Comparison of ENCODE assay signal across 9 cellular contexts in the genomic region with DNA sequence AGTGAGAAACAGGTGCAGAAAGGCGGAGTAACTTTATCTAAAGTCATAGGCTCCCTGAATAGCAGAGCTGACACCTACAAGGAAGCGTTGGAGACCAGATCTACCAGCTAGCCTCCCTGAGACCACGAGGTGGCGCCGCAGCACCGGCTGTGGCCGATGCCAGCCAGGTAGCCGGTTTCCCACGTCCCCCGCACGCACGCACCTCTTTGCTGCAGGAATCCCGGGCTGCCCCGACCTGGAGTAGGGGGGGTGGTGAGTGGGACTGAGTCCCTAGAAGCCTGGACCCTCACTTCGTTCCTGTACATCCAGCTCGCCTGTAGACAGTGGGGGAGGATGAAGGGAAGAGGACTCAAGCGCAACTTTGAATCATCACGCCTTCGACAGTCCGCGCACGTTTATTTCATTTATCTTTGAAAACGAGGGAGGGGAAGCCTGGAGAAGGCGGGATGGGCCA. TPM values are rescaled to one million over a fixed set of nuclear protein-coding genes. Genes with fewer than 3 reads are reported as not detected.
DNase-seq lines count a peak whose midpoint lies in the region; ATAC-seq and TF ChIP-seq lines count a peak whose summit lies in the region.
"Had no signal": no experiment of that assay in that cellular context is flagged by ENCODE, and none has a peak within 500 bp of the region (broad histone marks: within the 10 kb centered on the region; RNA-seq: fewer than 3 reads in every experiment).

No MANE protein-coding gene starts in this region.

- no peaks in the 10 kb centered on the region for H3K36me3 ChIP-seq in CD8-positive, alpha-beta memory T cell (ENCODE audit: insufficient read depth, low read length)
- no peaks in the 10 kb centered on the region for H3K36me3 ChIP-seq in liver (ENCODE audit: control insufficient read depth in 4 of 4, insufficient read depth in 3 of 4, low read depth in 1 of 4, low read length in 3 of 4)

- no peaks in the 10 kb centered on the region for H3K9me3 Mint-ChIP-seq in CD8-positive, alpha-beta memory T cell

- peak overlapping the region; percentile 66 for H3K4me3 ChIP-seq in CD8-positive, alpha-beta memory T cell (ENCODE audit: low read length)
- peak overlapping the region in 2 of 3 donors; percentile 31 to 43 for H3K4me3 ChIP-seq in liver (ENCODE audit: low read depth in 1 of 3, low read length in 3 of 3)

- peak; percentile 49 for ATAC-seq in HG02623 (IDR thresholded peaks at IDR 0.05; ENCODE audit: unreplicated experiment)
- no peak for ATAC-seq in GM18873 (IDR thresholded peaks at IDR 0.05; ENCODE audit: low FRiP score, unreplicated experiment)

- peaks cover 24 to 50% of the 10 kb centered on the region in 2 donors for H3K27me3 Mint-ChIP-seq in CD8-positive, alpha-beta memory T cell

- WGBS in liver = 1% methylated on average over 24 of the region's 24 CpGs

- POLR2A ChIA-PET in CD8-positive, alpha-beta memory T cell (lab: Charles Lee) = interaction anchor here (0.5 to 2.3 kb wide), 5 partner anchors 16 to 354 kb away, joined by 3 to 13 read pairs (median 6); partner anchors contain the start of genes GBF1 and NFKB2

- peaks cover 16 to 32% (median 23%) of the 10 kb centered on the region in 3 donors for H3K4me1 Mint-ChIP-seq in CD8-positive, alpha-beta memory T cell

- peaks cover 18% of the 10 kb centered on the region for H3K4me1 ChIP-seq in CD8-positive, alpha-beta memory T cell (ENCODE audit: insufficient read depth, low read length)
- peaks cover 14 to 31% (median 24%) of the 10 kb centered on the region in 4 donors for H3K4me1 ChIP-seq in liver (ENCODE audit: control insufficient read depth in 4 of 4, insufficient read depth in 4 of 4, low read length in 3 of 4)

- H3K9ac ChIP-seq in liver (ENCODE audit: low read depth in 1 of 2, low read length in 2 of 2) = peak overlapping the region in 1 of 2 donors; percentile 4

- CTCF ChIA-PET in CD8-positive, alpha-beta memory T cell (lab: Charles Lee) = interaction anchor here (0.6 to 11.9 kb wide), 45 partner anchors 10 to 382 kb away, joined by 3 to 327 read pairs (median 5); partner anchors contain the start of genes GBF1, NFKB2 and PITX3

- peak; percentile 92 for TF ChIP-seq CTCF in liver (IDR thresholded peaks at IDR 0.05; ENCODE audit: low read depth, low read length, missing input control)

- peaks cover 30% of the 10 kb centered on the region for H3K27me3 ChIP-seq in CD8-positive, alpha-beta memory T cell (ENCODE audit: insufficient read depth, low read length, poor library complexity, severe bottlenecking)
- peaks cover 0 to 16% (median 0%) of the 10 kb centered on the region in 4 donors for H3K27me3 ChIP-seq in liver (ENCODE audit: control insufficient read depth in 4 of 4, insufficient read depth in 4 of 4, low read length in 3 of 4)

- no peaks in the 10 kb centered on the region for H3K36me3 Mint-ChIP-seq in CD8-positive, alpha-beta memory T cell

- peak; percentile 98 to 99 for TF ChIP-seq RAD21 in liver (IDR thresholded peaks at IDR 0.05)

- H3K4me3 Mint-ChIP-seq in CD8-positive, alpha-beta memory T cell = peak overlapping the region; percentile 80 to 92 (median 85)

- H3K27ac Mint-ChIP-seq in CD8-positive, alpha-beta memory T cell = peak overlapping the region in 1 of 8 donors; percentile 78

- H3K9me3 ChIP-seq in CD8-positive, alpha-beta memory T cell (ENCODE audit: low read length) = no peaks in the 10 kb centered on the region
- H3K9me3 ChIP-seq in liver (ENCODE audit: control insufficient read depth in 4 of 4, low read length in 3 of 4) = no peaks in the 10 kb centered on the region

- DNase-seq in CD8-positive, alpha-beta memory T cell = peak; percentile 78 to 89 (median 81)
- DNase-seq in NCI-H748 (lab: John Stamatoyannopoulos, UW; ENCODE audit: unreplicated experiment) = peak; percentile 82
- peak; percentile 90 to 92 for DNase-seq in activated CD4-positive, alpha-beta T cell treated with anti-CD3 and anti-CD28 coated beads, Interleukin-2, amount 50 U/mL, for 48 hours
- peak; percentile 91 for DNase-seq in dermis blood vessel endothelial cell
- peak; percentile 85 to 88 for DNase-seq in stimulated activated CD4-positive, alpha-beta T cell treated with anti-CD3 and anti-CD28 coated beads, Interleukin-2, amount 100 ng/mL, for 48 hours

- no peak overlapping the region for H3K27ac ChIP-seq in CD8-positive, alpha-beta memory T cell (ENCODE audit: low read depth, low read length)
- no peak overlapping the region for H3K27ac ChIP-seq in liver (ENCODE audit: low read depth in 1 of 2, low read length in 2 of 2)

TF ChIP-seq in liver, 16 proteins besides CTCF, POLR2A, EP300 and RAD21:
- TF ChIP-seq NR2F2 (IDR thresholded peaks at IDR 0.05) (no peak), SP1 (IDR thresholded peaks at IDR 0.05) (no peak), GABPA (IDR thresholded peaks at IDR 0.05 in 1 of 2, conservative IDR thresholded peaks at IDR 0.05 in 1 of 2) (no peak), FOXA1 (IDR thresholded peaks at IDR 0.05) (no peak), JUND (IDR thresholded peaks at IDR 0.05) (no peak), YY1 (IDR thresholded peaks at IDR 0.05) (no peak), REST (IDR thresholded peaks at IDR 0.05) (no peak), HNF4A (conservative IDR thresholded peaks at IDR 0.05) (no peak), RXRA (IDR thresholded peaks at IDR 0.05) (no peak), FOXA2 (IDR thresholded peaks at IDR 0.05) (no peak), EGR1 (IDR thresholded peaks at IDR 0.05; ENCODE audit: low read depth in 2 of 2) (no peak), TAF1 (conservative IDR thresholded peaks at IDR 0.05) (no peak), HNF4G (IDR thresholded peaks at IDR 0.05) (no peak)
- TF ChIP-seq, protein P1, sequence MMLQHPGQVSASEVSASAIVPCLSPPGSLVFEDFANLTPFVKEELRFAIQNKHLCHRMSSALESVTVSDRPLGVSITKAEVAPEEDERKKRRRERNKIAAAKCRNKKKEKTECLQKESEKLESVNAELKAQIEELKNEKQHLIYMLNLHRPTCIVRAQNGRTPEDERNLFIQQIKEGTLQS (IDR thresholded peaks at IDR 0.05) = no peak
- TF ChIP-seq, protein P2, sequence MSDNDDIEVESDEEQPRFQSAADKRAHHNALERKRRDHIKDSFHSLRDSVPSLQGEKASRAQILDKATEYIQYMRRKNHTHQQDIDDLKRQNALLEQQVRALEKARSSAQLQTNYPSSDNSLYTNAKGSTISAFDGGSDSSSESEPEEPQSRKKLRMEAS (IDR thresholded peaks at IDR 0.05) = no peak
- TF ChIP-seq, protein P3, sequence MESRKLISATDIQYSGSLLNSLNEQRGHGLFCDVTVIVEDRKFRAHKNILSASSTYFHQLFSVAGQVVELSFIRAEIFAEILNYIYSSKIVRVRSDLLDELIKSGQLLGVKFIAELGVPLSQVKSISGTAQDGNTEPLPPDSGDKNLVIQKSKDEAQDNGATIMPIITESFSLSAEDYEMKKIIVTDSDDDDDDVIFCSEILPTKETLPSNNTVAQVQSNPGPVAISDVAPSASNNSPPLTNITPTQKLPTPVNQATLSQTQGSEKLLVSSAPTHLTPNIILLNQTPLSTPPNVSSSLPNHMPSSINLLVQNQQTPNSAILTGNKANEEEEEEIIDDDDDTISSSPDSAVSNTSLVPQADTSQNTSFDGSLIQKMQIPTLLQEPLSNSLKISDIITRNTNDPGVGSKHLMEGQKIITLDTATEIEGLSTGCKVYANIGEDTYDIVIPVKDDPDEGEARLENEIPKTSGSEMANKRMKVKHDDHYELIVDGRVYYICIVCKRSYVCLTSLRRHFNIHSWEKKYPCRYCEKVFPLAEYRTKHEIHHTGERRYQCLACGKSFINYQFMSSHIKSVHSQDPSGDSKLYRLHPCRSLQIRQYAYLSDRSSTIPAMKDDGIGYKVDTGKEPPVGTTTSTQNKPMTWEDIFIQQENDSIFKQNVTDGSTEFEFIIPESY (IDR thresholded peaks at IDR 0.05) = no peak
TF ChIP-seq in liver: peak in this region for 0.

RNA-seq across cellular contexts. Expression of gene ELOVL3, which starts 3.7 kb away (rescaled TPM):
- total RNA-seq in CD8-positive, alpha-beta memory T cell = not detected
- not detected for polyA plus RNA-seq in CD8-positive, alpha-beta memory T cell
- total RNA-seq in dermis blood vessel endothelial cell (not detected in 2 replicates), liver (under 1 TPM in 1 of 2 donors, not detected in 1; 0.42 TPM)
- polyA plus RNA-seq in liver = not detected
- total RNA-seq: T-helper 2 cell treated with Interferon-gamma antibody and Interleukin-4, amounts not matched to agents 100 ng/mL and 5 ng/mL, for 36 hours had no signal

RNA-seq across cellular contexts. Expression of gene PITX3, which starts 11.5 kb away (rescaled TPM):
- not detected for total RNA-seq in CD8-positive, alpha-beta memory T cell
- not detected for polyA plus RNA-seq in CD8-positive, alpha-beta memory T cell
- total RNA-seq in dermis blood vessel endothelial cell = not detected in 2 replicates
- not detected for total RNA-seq in liver
- not detected for polyA plus RNA-seq in liver
- total RNA-seq: T-helper 2 cell treated with Interferon-gamma antibody and Interleukin-4, amounts not matched to agents 100 ng/mL and 5 ng/mL, for 36 hours had no signal

RNA-seq across cellular contexts. Expression of gene GBF1, which starts 15.5 kb away (rescaled TPM):
- total RNA-seq in CD8-positive, alpha-beta memory T cell = 10 to 100 TPM; 38.7 to 39.2 TPM
- 21.6 TPM for polyA plus RNA-seq in CD8-positive, alpha-beta memory T cell
- total RNA-seq in dermis blood vessel endothelial cell = 17.5 and 40.3 TPM in 2 replicates
- total RNA-seq in liver = 10 to 100 TPM; 19.2 to 27.2 TPM
- 10 to 100 TPM in 1 of 2 donors, 1 to 10 TPM in 1; 6.0 to 11.2 TPM for polyA plus RNA-seq in liver
